In genomic region chr16:84459941-84460405, GRCh38 we compare ENCODE assay signal across 18 cellular contexts. TPM values are rescaled to one million over a fixed set of nuclear protein-coding genes. Genes with fewer than 3 reads are reported as not detected.
DNase-seq lines count a peak whose midpoint lies in the region; ATAC-seq and TF ChIP-seq lines count a peak whose summit lies in the region.
"Had no signal": no experiment of that assay in that cellular context is flagged by ENCODE, and none has a peak within 500 bp of the region (broad histone marks: within the 10 kb centered on the region; RNA-seq: fewer than 3 reads in every experiment).

No MANE protein-coding gene starts in this region.

- no peak for TF ChIP-seq CTCF in RWPE2 (IDR thresholded peaks at IDR 0.05; ENCODE audit: poor library complexity, severe bottlenecking)
- TF ChIP-seq CTCF in upper lobe of right lung (IDR thresholded peaks at IDR 0.05), result no peak
- TF ChIP-seq CTCF in transverse colon (IDR thresholded peaks at IDR 0.05), result no peak
- TF ChIP-seq CTCF in stomach (IDR thresholded peaks at IDR 0.05), result no peak

- no peak overlapping the region for H3K4me3 Mint-ChIP-seq in activated naive CD8-positive, alpha-beta T cell treated with anti-CD3 and anti-CD28 coated beads, Interleukin-2, amount 10 ng/mL, durations not matched to agents 7 days and 5 days
- H3K4me3 Mint-ChIP-seq in activated naive CD8-positive, alpha-beta T cell treated with anti-CD3 and anti-CD28 coated beads, Interleukin-2, amount 50 U/mL, for 24 hours, result no peak overlapping the region
- H3K4me3 Mint-ChIP-seq: activated CD4-positive, alpha-beta T cell treated with anti-CD3 and anti-CD28 coated beads, Interleukin-2, amount 10 ng/mL, durations not matched to agents 24 days and 14 days; CD8-positive, alpha-beta memory T cell had no signal

- H3K36me3 Mint-ChIP-seq in activated naive CD8-positive, alpha-beta T cell treated with anti-CD3 and anti-CD28 coated beads, Interleukin-2, amount 10 ng/mL, durations not matched to agents 7 days and 5 days, result peaks cover 36% of the 10 kb centered on the region
- no peaks in the 10 kb centered on the region for H3K36me3 Mint-ChIP-seq in activated naive CD8-positive, alpha-beta T cell treated with anti-CD3 and anti-CD28 coated beads, Interleukin-2, amount 50 U/mL, for 24 hours (ENCODE audit: low read depth)
- H3K36me3 Mint-ChIP-seq: activated naive CD4-positive, alpha-beta T cell treated with anti-CD3 and anti-CD28 coated beads, Interleukin-2, amount 50 U/mL, for 72 hours had no signal

- no peaks in the 10 kb centered on the region for H3K4me1 ChIP-seq in RWPE2 (ENCODE audit: insufficient read depth, poor library complexity, severe bottlenecking)
- no peaks in the 10 kb centered on the region for H3K4me1 ChIP-seq in upper lobe of right lung
- no peaks in the 10 kb centered on the region for H3K4me1 ChIP-seq in transverse colon
- peaks cover 0 to 7% (median 2%) of the 10 kb centered on the region in 4 donors for H3K4me1 ChIP-seq in stomach
- H3K4me1 ChIP-seq: esophagus muscularis mucosa had no signal

- H3K9me3 ChIP-seq in RWPE2 (ENCODE audit: severe bottlenecking) (no peaks in the 10 kb centered on the region), upper lobe of right lung (no peaks in the 10 kb centered on the region), transverse colon (no peaks in the 10 kb centered on the region), stomach (no peaks in the 10 kb centered on the region)
- H3K9me3 ChIP-seq: esophagus muscularis mucosa had no signal

- POLR2A ChIA-PET in activated naive CD8-positive, alpha-beta T cell treated with anti-CD3 and anti-CD28 coated beads, Interleukin-2, amount 10 ng/mL, durations not matched to agents 7 days and 5 days (lab: Charles Lee), result no interaction called here

- no peak for TF ChIP-seq POLR2A in transverse colon (IDR thresholded peaks at IDR 0.05)
- TF ChIP-seq POLR2A in stomach (IDR thresholded peaks at IDR 0.05), result no peak

- no peaks in the 10 kb centered on the region for H3K9me3 Mint-ChIP-seq in activated naive CD8-positive, alpha-beta T cell treated with anti-CD3 and anti-CD28 coated beads, Interleukin-2, amount 10 ng/mL, durations not matched to agents 7 days and 5 days
- H3K9me3 Mint-ChIP-seq in activated naive CD8-positive, alpha-beta T cell treated with anti-CD3 and anti-CD28 coated beads, Interleukin-2, amount 50 U/mL, for 24 hours, result no peaks in the 10 kb centered on the region
- H3K9me3 Mint-ChIP-seq: activated CD4-positive, alpha-beta T cell treated with anti-CD3 and anti-CD28 coated beads, Interleukin-2, amount 10 ng/mL, durations not matched to agents 24 days and 14 days; activated naive CD4-positive, alpha-beta T cell treated with anti-CD3 and anti-CD28 coated beads, Interleukin-2, amount 50 U/mL, for 72 hours had no signal

- H3K36me3 ChIP-seq in RWPE2 (ENCODE audit: low read depth), result peaks cover 55% of the 10 kb centered on the region
- no peaks in the 10 kb centered on the region for H3K36me3 ChIP-seq in upper lobe of right lung
- peaks cover 0 to 16% (median 0%) of the 10 kb centered on the region in 4 donors for H3K36me3 ChIP-seq in transverse colon
- peaks cover 0 to 26% (median 20%) of the 10 kb centered on the region in 4 donors for H3K36me3 ChIP-seq in stomach

- H3K27ac Mint-ChIP-seq in activated naive CD8-positive, alpha-beta T cell treated with anti-CD3 and anti-CD28 coated beads, Interleukin-2, amount 10 ng/mL, durations not matched to agents 7 days and 5 days, result no peak overlapping the region
- H3K27ac Mint-ChIP-seq in activated naive CD8-positive, alpha-beta T cell treated with anti-CD3 and anti-CD28 coated beads, Interleukin-2, amount 50 U/mL, for 24 hours, result no peak overlapping the region
- H3K27ac Mint-ChIP-seq: activated CD4-positive, alpha-beta T cell treated with anti-CD3 and anti-CD28 coated beads, Interleukin-2, amount 10 ng/mL, durations not matched to agents 24 days and 14 days; activated naive CD4-positive, alpha-beta T cell treated with anti-CD3 and anti-CD28 coated beads, Interleukin-2, amount 50 U/mL, for 72 hours; CD8-positive, alpha-beta memory T cell had no signal

- TF ChIP-seq EP300 in transverse colon (IDR thresholded peaks at IDR 0.05; ENCODE audit: low read depth) (no peak), stomach (IDR thresholded peaks at IDR 0.05) (no peak)

- intact Hi-C loops in upper lobe of right lung (cut with DNase I), result no loop called here
- intact Hi-C loops in transverse colon (cut with DNase I; ENCODE audit: low total_unique reads), result no loop called here
- intact Hi-C loops in stomach (cut with DNase I; ENCODE audit: low total_unique reads), result no loop called here

- no peaks in the 10 kb centered on the region for H3K27me3 ChIP-seq in RWPE2 (ENCODE audit: insufficient read depth, poor library complexity, severe bottlenecking)
- no peaks in the 10 kb centered on the region for H3K27me3 ChIP-seq in upper lobe of right lung
- H3K27me3 ChIP-seq in transverse colon, result no peaks in the 10 kb centered on the region
- no peaks in the 10 kb centered on the region for H3K27me3 ChIP-seq in stomach
- H3K27me3 ChIP-seq: brain microvascular endothelial cell, dorsolateral prefrontal cortex, esophagus muscularis mucosa had no signal

- peak; percentile 26 for DNase-seq in activated naive CD8-positive, alpha-beta T cell treated with anti-CD3 and anti-CD28 coated beads, Interleukin-2, amount 10 ng/mL, durations not matched to agents 7 days and 5 days
- no peak for DNase-seq in activated naive CD8-positive, alpha-beta T cell treated with anti-CD3 and anti-CD28 coated beads, Interleukin-2, amount 50 U/mL, for 24 hours
- DNase-seq in RWPE2 (ENCODE audit: low spot score) (peak; percentile 47), left lobe of liver (ENCODE audit: low spot score) (peak; percentile 39), upper lobe of right lung (peak; percentile 42), transverse colon (no peak), stomach (no peak), GM03348 (ENCODE audit: low spot score) (no peak)
- DNase-seq: activated CD4-positive, alpha-beta T cell treated with anti-CD3 and anti-CD28 coated beads, Interleukin-2, amount 10 ng/mL, durations not matched to agents 24 days and 14 days; brain microvascular endothelial cell; CD8-positive, alpha-beta memory T cell; mesendoderm; NCI-H2081; SW 1271 had no signal

- no peaks in the 10 kb centered on the region for H3K27me3 Mint-ChIP-seq in activated naive CD8-positive, alpha-beta T cell treated with anti-CD3 and anti-CD28 coated beads, Interleukin-2, amount 10 ng/mL, durations not matched to agents 7 days and 5 days
- H3K27me3 Mint-ChIP-seq in activated naive CD8-positive, alpha-beta T cell treated with anti-CD3 and anti-CD28 coated beads, Interleukin-2, amount 50 U/mL, for 24 hours, result no peaks in the 10 kb centered on the region
- H3K27me3 Mint-ChIP-seq: activated CD4-positive, alpha-beta T cell treated with anti-CD3 and anti-CD28 coated beads, Interleukin-2, amount 10 ng/mL, durations not matched to agents 24 days and 14 days; CD8-positive, alpha-beta memory T cell had no signal

- H3K27ac ChIP-seq in RWPE2 (ENCODE audit: poor library complexity, severe bottlenecking), result no peak overlapping the region
- no peak overlapping the region for H3K27ac ChIP-seq in upper lobe of right lung
- H3K27ac ChIP-seq in transverse colon, result no peak overlapping the region
- no peak overlapping the region for H3K27ac ChIP-seq in stomach
- H3K27ac ChIP-seq: brain microvascular endothelial cell, dorsolateral prefrontal cortex, esophagus muscularis mucosa had no signal

- in situ Hi-C loops in transverse colon (cut with MboI; ENCODE audit: low pct_ligation_motif_present in 1 of 4, low pct_unique_long_range_greater_than_20kb in 1 of 4, low sequenced_read_pairs in 3 of 4), result no loop called here

- ATAC-seq in activated naive CD8-positive, alpha-beta T cell treated with anti-CD3 and anti-CD28 coated beads, Interleukin-2, amount 10 ng/mL, durations not matched to agents 7 days and 5 days (ENCODE audit: low read depth), result no peak
- ATAC-seq in activated naive CD8-positive, alpha-beta T cell treated with anti-CD3 and anti-CD28 coated beads, Interleukin-2, amount 50 U/mL, for 24 hours, result no peak
- no peak for ATAC-seq in RWPE2 (ENCODE audit: low read depth)
- ATAC-seq in left lobe of liver, result no peak
- no peak for ATAC-seq in upper lobe of right lung
- ATAC-seq: activated naive CD4-positive, alpha-beta T cell treated with anti-CD3 and anti-CD28 coated beads, Interleukin-2, amount 50 U/mL, for 72 hours; Panc1 had no signal

- peaks cover 5% of the 10 kb centered on the region for H3K4me1 Mint-ChIP-seq in activated naive CD8-positive, alpha-beta T cell treated with anti-CD3 and anti-CD28 coated beads, Interleukin-2, amount 10 ng/mL, durations not matched to agents 7 days and 5 days
- H3K4me1 Mint-ChIP-seq in activated naive CD8-positive, alpha-beta T cell treated with anti-CD3 and anti-CD28 coated beads, Interleukin-2, amount 50 U/mL, for 24 hours, result no peaks in the 10 kb centered on the region
- H3K4me1 Mint-ChIP-seq: activated CD4-positive, alpha-beta T cell treated with anti-CD3 and anti-CD28 coated beads, Interleukin-2, amount 10 ng/mL, durations not matched to agents 24 days and 14 days; CD8-positive, alpha-beta memory T cell had no signal

- H3K4me3 ChIP-seq in RWPE2 (ENCODE audit: severe bottlenecking) (no peak overlapping the region), upper lobe of right lung (no peak overlapping the region), transverse colon (no peak overlapping the region), stomach (no peak overlapping the region)
- H3K4me3 ChIP-seq: dorsolateral prefrontal cortex, esophagus muscularis mucosa had no signal

- WGBS in transverse colon (ENCODE audit: low coverage in 1 of 2), 2 donors, result 81% methylated on average over 14 of the region's 14 CpGs; no CpG with 5 or more reads in 1 of the 2 donors
- WGBS in stomach, 5 donors, result 77 to 82% (median 80%) methylated on average over 11 to 14 of the region's 14 CpGs

RNA-seq across cellular contexts. Expression of gene MEAK7, which starts 44.5 kb away (rescaled TPM):
- total RNA-seq in activated naive CD8-positive, alpha-beta T cell treated with anti-CD3 and anti-CD28 coated beads, Interleukin-2, amount 10 ng/mL, durations not matched to agents 7 days and 5 days, result 10 to 100 TPM; 95.7 to 98.3 TPM
- 2.9 TPM for total RNA-seq in left lobe of liver
- 10.8 TPM for total RNA-seq in upper lobe of right lung
- total RNA-seq in transverse colon, result 10 to 100 TPM; 20.3 to 29.1 (median 21.8) TPM
- 10 to 100 TPM in 2 of 5 donors, 1 to 10 TPM in 3; 5.8 to 21.1 (median 9.4) TPM for total RNA-seq in stomach
- polyA plus RNA-seq in stomach, result 1 to 10 TPM; 3.9 to 7.0 (median 6.8) TPM

Comparison
In these comparisons a context has a peak if more than half of its experiments do, and no peak if none do; other contexts are left out.
1. DNase-seq: peak in activated naive CD8-positive, alpha-beta T cell treated with anti-CD3 and anti-CD28 coated beads, Interleukin-2, amount 10 ng/mL, durations not matched to agents 7 days and 5 days (single experiment), RWPE2 (single experiment), left lobe of liver (single experiment) and upper lobe of right lung (single experiment); none in activated naive CD8-positive, alpha-beta T cell treated with anti-CD3 and anti-CD28 coated beads, Interleukin-2, amount 50 U/mL, for 24 hours (single experiment), transverse colon (single experiment), stomach (single experiment) and GM03348 (single experiment).